In genomic region chrX:120358687-120359086, GRCh38 we compare ENCODE assay signal across 11 cellular contexts. TPM values are rescaled to one million over a fixed set of nuclear protein-coding genes. Genes with fewer than 3 reads are reported as not detected.
A peak's percentile ranks its signal among the peaks of the same experiment; 100 is the strongest.
DNase-seq lines count a peak whose midpoint lies in the region; FAIRE-seq and TF ChIP-seq lines count a peak whose summit lies in the region.
"Had no signal": no experiment of that assay in that cellular context is flagged by ENCODE, and none has a peak within 500 bp of the region (broad histone marks: within the 10 kb centered on the region; RNA-seq: fewer than 3 reads in every experiment).

No MANE protein-coding gene starts in this region.

- H3K27me3 ChIP-seq in BE2C: no peaks in the 10 kb centered on the region
- H3K27me3 ChIP-seq: tibial nerve had no signal

- no peak overlapping the region for H3K4me3 ChIP-seq in BE2C (ENCODE audit: low read depth, low read length)
- H3K4me3 ChIP-seq: tibial nerve had no signal

- no peak for TF ChIP-seq CTCF in BE2C (IDR thresholded peaks at IDR 0.05; ENCODE audit: low read depth, low read length)

- peak in 2 of 3 experiments; percentile 0 to 7 for DNase-seq in activated CD8-positive, alpha-beta memory T cell treated with anti-CD3 and anti-CD28 coated beads for 48 hours (ENCODE audit: low read depth in 2 of 3, low spot score in 2 of 3)
- DNase-seq in activated CD8-positive, alpha-beta memory T cell treated with anti-CD3 and anti-CD28 coated beads for 24 hours: no peak
- peak; percentile 41 for DNase-seq in RCC 7860 (ENCODE audit: low spot score)
- DNase-seq in foreskin melanocyte: peak; percentile 63
- DNase-seq in stimulated activated CD8-positive, alpha-beta memory T cell treated with anti-CD3 and anti-CD28 coated beads, Interleukin-2, amount 100 ng/mL, for 48 hours (ENCODE audit: low read depth in 2 of 2): peak; percentile 7 to 21
- DNase-seq in ureter (ENCODE audit: low spot score): no peak
- no peak for DNase-seq in BE2C
- no peak for DNase-seq in NCI-H187 treated with DMSO at 0.1 percent for 48 hours (lab: John Stamatoyannopoulos, UW)
- DNase-seq: CD4-positive, alpha-beta memory T cell; T-helper 9 cell had no signal

- H3K4me1 ChIP-seq in BE2C: no peaks in the 10 kb centered on the region

- H3K36me3 ChIP-seq in BE2C: no peaks in the 10 kb centered on the region
- H3K36me3 ChIP-seq: tibial nerve had no signal

- no peaks in the 10 kb centered on the region for H3K9me3 ChIP-seq in BE2C
- H3K9me3 ChIP-seq: tibial nerve had no signal

- FAIRE-seq in RCC 7860 (lab: Jason Lieb, UNC): no peak

RNA-seq across cellular contexts. Expression of gene ATP1B4, which starts 3.2 kb away (rescaled TPM):
- total RNA-seq in ureter: not detected
- polyA plus RNA-seq in BE2C (2012; ENCODE audit: insufficient read depth, insufficient read length, low read depth): 0.12 TPM
- total RNA-seq: CD4-positive, alpha-beta memory T cell; tibial nerve had no signal
- polyA plus RNA-seq: CD4-positive, alpha-beta memory T cell had no signal

RNA-seq across cellular contexts. Expression of gene TMEM255A, which starts 47.4 kb away (rescaled TPM):
- total RNA-seq in ureter: 2.1 TPM
- not detected for polyA plus RNA-seq in BE2C (2012; ENCODE audit: insufficient read depth, insufficient read length, low read depth)

Comparison
In these comparisons a context has a peak if more than half of its experiments do, and no peak if none do; other contexts are left out.
1. DNase-seq: peak in activated CD8-positive, alpha-beta memory T cell treated with anti-CD3 and anti-CD28 coated beads for 48 hours (2 of 3), RCC 7860 (single experiment), foreskin melanocyte (single experiment) and stimulated activated CD8-positive, alpha-beta memory T cell treated with anti-CD3 and anti-CD28 coated beads, Interleukin-2, amount 100 ng/mL, for 48 hours (2 of 2); none in activated CD8-positive, alpha-beta memory T cell treated with anti-CD3 and anti-CD28 coated beads for 24 hours (single experiment), ureter (single experiment), BE2C (single experiment) and NCI-H187 treated with DMSO at 0.1 percent for 48 hours (single experiment).